In genomic region chr2:47035615-47036488, GRCh38 we compare ENCODE assay signal across 1 cellular context.
TF ChIP-seq lines count a peak whose summit lies in the region.

No MANE protein-coding gene starts in this region.

TF ChIP-seq in GM12878, 131 proteins besides CTCF, POLR2A, EP300 and RAD21 (continued from another document):
- TF ChIP-seq CUX1 (IDR thresholded peaks at IDR 0.05; ENCODE audit: insufficient replicate concordance, low read depth, low read length) (no peak), NR2C2 (IDR thresholded peaks at IDR 0.05; ENCODE audit: borderline replicate concordance, control insufficient read depth, insufficient read length, low read depth) (no peak)
TF ChIP-seq in GM12878: peak in this region for 2.
